In genomic region chr12:65956056-65956738, GRCh38 we compare ENCODE assay signal across 18 cellular contexts.
DNase-seq lines count a peak whose midpoint lies in the region; ATAC-seq, FAIRE-seq and TF ChIP-seq lines count a peak whose summit lies in the region.
"Had no signal": no experiment of that assay in that cellular context is flagged by ENCODE, and none has a peak within 500 bp of the region (broad histone marks: within the 10 kb centered on the region; RNA-seq: fewer than 3 reads in every experiment).

No MANE protein-coding gene starts in this region.

- H3K79me2 ChIP-seq in PC-3 (ENCODE audit: low read length) (peaks cover 86% of the 10 kb centered on the region), osteoblast (ENCODE audit: insufficient read depth, low read length) (peaks cover 45% of the 10 kb centered on the region)

- H3K27ac ChIP-seq in PC-3 (ENCODE audit: low read length) (peak overlapping the region; percentile 98), osteoblast (ENCODE audit: low read depth, low read length) (peak overlapping the region; percentile 48)
- H3K27ac ChIP-seq: ascending aorta, gastroesophageal sphincter, neutrophil, thyroid gland had no signal

- no peak overlapping the region for H2AFZ ChIP-seq in PC-3 (ENCODE audit: low read length)
- no peak overlapping the region for H2AFZ ChIP-seq in osteoblast (ENCODE audit: low read length)

- no peak for TF ChIP-seq POLR2A in GM12892 (IDR thresholded peaks at IDR 0.05; ENCODE audit: low read depth, low read length)

- DNase-seq in GM12892 (ENCODE audit: insufficient read length) (no peak), PC-3 (no peak), epithelial cell of esophagus (ENCODE audit: low read depth) (peak; percentile 66), osteoblast (ENCODE audit: insufficient read length, low spot score, missing footprints) (no peak), UCSD-AML1 (lab: John Stamatoyannopoulos, UW; ENCODE audit: unreplicated experiment) (no peak), DMS79 (lab: John Stamatoyannopoulos, UW) (no peak), germinal center (ENCODE audit: low spot score) (no peak)
- no peak for DNase-seq in activated naive CD8-positive, alpha-beta T cell treated with anti-CD3 and anti-CD28 coated beads, Interleukin-2, amount 50 U/mL, for 24 hours
- DNase-seq: activated B cell treated with CpG ODN at 0.5 μM for 24 hours, activated gamma-delta T cell, NCI-H187 treated with DMSO at 0.1 percent for 48 hours, NCI-H524, thyroid gland had no signal

- H3K9ac ChIP-seq in PC-3 (ENCODE audit: low read length): no peak overlapping the region

- H3K4me1 ChIP-seq in PC-3 (ENCODE audit: insufficient read depth, low read length) (peaks cover 67% of the 10 kb centered on the region), osteoblast (ENCODE audit: insufficient read depth, low read length) (peaks cover 71% of the 10 kb centered on the region)
- H3K4me1 ChIP-seq: ascending aorta, gastroesophageal sphincter had no signal

- H3K4me2 ChIP-seq in PC-3 (ENCODE audit: low read length) (no peak overlapping the region), osteoblast (ENCODE audit: insufficient read depth, low read length) (peak overlapping the region; percentile 17)

- H3K27me3 ChIP-seq in PC-3 (ENCODE audit: low read length) (no peaks in the 10 kb centered on the region), osteoblast (ENCODE audit: insufficient read depth, low read length) (no peaks in the 10 kb centered on the region)
- H3K27me3 ChIP-seq: ascending aorta, thyroid gland had no signal

- no peaks in the 10 kb centered on the region for H3K4me1 Mint-ChIP-seq in activated naive CD8-positive, alpha-beta T cell treated with anti-CD3 and anti-CD28 coated beads, Interleukin-2, amount 50 U/mL, for 24 hours
- H3K4me1 Mint-ChIP-seq: activated B cell treated with CpG ODN at 0.5 μM for 24 hours had no signal

- H3K9me3 ChIP-seq in PC-3 (ENCODE audit: low read length): no peaks in the 10 kb centered on the region
- no peaks in the 10 kb centered on the region for H3K9me3 ChIP-seq in osteoblast (ENCODE audit: low read depth, low read length)
- H3K9me3 ChIP-seq: ascending aorta, gastroesophageal sphincter, HAP-1, neutrophil, thyroid gland had no signal

- no peaks in the 10 kb centered on the region for H3K36me3 Mint-ChIP-seq in activated naive CD8-positive, alpha-beta T cell treated with anti-CD3 and anti-CD28 coated beads, Interleukin-2, amount 50 U/mL, for 24 hours (ENCODE audit: low read depth)
- H3K36me3 Mint-ChIP-seq: memory B cell had no signal

- POLR2A ChIA-PET in PC-3 (lab: Charles Lee; ENCODE audit: unreplicated experiment): interaction anchor here (0.6 kb wide), 2 partner anchors 11 to 145 kb away, joined by 3 read pairs; no protein-coding TSS in a partner anchor

- H3K27me3 Mint-ChIP-seq in activated naive CD8-positive, alpha-beta T cell treated with anti-CD3 and anti-CD28 coated beads, Interleukin-2, amount 50 U/mL, for 24 hours: peaks cover 2% of the 10 kb centered on the region
- H3K27me3 Mint-ChIP-seq: activated B cell treated with CpG ODN at 0.5 μM for 24 hours had no signal

- H3K4me3 ChIP-seq in PC-3 (ENCODE audit: low read length) (no peak overlapping the region), epithelial cell of esophagus (ENCODE audit: low read length) (no peak overlapping the region), osteoblast (ENCODE audit: insufficient read depth, low read length) (no peak overlapping the region)
- H3K4me3 ChIP-seq: ascending aorta, gastroesophageal sphincter, HAP-1, thyroid gland had no signal

- intact Hi-C loops in PC-3 (cut with micrococcal nuclease): no loop called here

- H4K20me1 ChIP-seq in PC-3 (ENCODE audit: low read length): peaks cover 21% of the 10 kb centered on the region
- no peaks in the 10 kb centered on the region for H4K20me1 ChIP-seq in osteoblast (ENCODE audit: insufficient read depth, low read length)

- H3K27ac Mint-ChIP-seq in activated naive CD8-positive, alpha-beta T cell treated with anti-CD3 and anti-CD28 coated beads, Interleukin-2, amount 50 U/mL, for 24 hours: no peak overlapping the region
- H3K27ac Mint-ChIP-seq: activated B cell treated with CpG ODN at 0.5 μM for 24 hours, memory B cell had no signal

- H3K9me3 Mint-ChIP-seq in activated naive CD8-positive, alpha-beta T cell treated with anti-CD3 and anti-CD28 coated beads, Interleukin-2, amount 50 U/mL, for 24 hours: no peaks in the 10 kb centered on the region
- H3K9me3 Mint-ChIP-seq: activated B cell treated with CpG ODN at 0.5 μM for 24 hours, memory B cell had no signal

- peaks cover 35% of the 10 kb centered on the region for H3F3A ChIP-seq in PC-3 (ENCODE audit: low read length, unreplicated experiment)

- H3K4me3 Mint-ChIP-seq in activated naive CD8-positive, alpha-beta T cell treated with anti-CD3 and anti-CD28 coated beads, Interleukin-2, amount 50 U/mL, for 24 hours: no peak overlapping the region
- H3K4me3 Mint-ChIP-seq: activated B cell treated with CpG ODN at 0.5 μM for 24 hours, memory B cell had no signal

- no peaks in the 10 kb centered on the region for H3K9me2 ChIP-seq in PC-3 (replicated peaks; ENCODE audit: low read length)

- H3K36me3 ChIP-seq in PC-3 (ENCODE audit: low read depth, low read length) (peaks cover 74% of the 10 kb centered on the region), osteoblast (ENCODE audit: insufficient read depth, low read length) (peaks cover 30% of the 10 kb centered on the region)
- H3K36me3 ChIP-seq: ascending aorta, gastroesophageal sphincter, HAP-1, neutrophil, thyroid gland had no signal

- CTCF ChIA-PET in PC-3 (lab: Charles Lee): no interaction called here

- peak; percentile 38 for FAIRE-seq in GM12892 (lab: Jason Lieb, UNC)

- no TSS peak for BruUV-seq in PC-3 (replicated peaks; lab: Mats Ljungman, UMichigan)

- ATAC-seq in PC-3: no peak
- ATAC-seq in activated naive CD8-positive, alpha-beta T cell treated with anti-CD3 and anti-CD28 coated beads, Interleukin-2, amount 50 U/mL, for 24 hours: no peak
- ATAC-seq: gastroesophageal sphincter had no signal

- no peak for TF ChIP-seq CTCF in PC-3 (conservative IDR thresholded peaks at IDR 0.05; ENCODE audit: low read depth, low read length)
- TF ChIP-seq CTCF in epithelial cell of esophagus (IDR thresholded peaks at IDR 0.05; ENCODE audit: insufficient read depth, low read depth, low read length, missing control alignments): no peak
- TF ChIP-seq CTCF in osteoblast (IDR thresholded peaks at IDR 0.05; ENCODE audit: extremely low read depth, low read depth, low read length): no peak
